In the genomic region with DNA sequence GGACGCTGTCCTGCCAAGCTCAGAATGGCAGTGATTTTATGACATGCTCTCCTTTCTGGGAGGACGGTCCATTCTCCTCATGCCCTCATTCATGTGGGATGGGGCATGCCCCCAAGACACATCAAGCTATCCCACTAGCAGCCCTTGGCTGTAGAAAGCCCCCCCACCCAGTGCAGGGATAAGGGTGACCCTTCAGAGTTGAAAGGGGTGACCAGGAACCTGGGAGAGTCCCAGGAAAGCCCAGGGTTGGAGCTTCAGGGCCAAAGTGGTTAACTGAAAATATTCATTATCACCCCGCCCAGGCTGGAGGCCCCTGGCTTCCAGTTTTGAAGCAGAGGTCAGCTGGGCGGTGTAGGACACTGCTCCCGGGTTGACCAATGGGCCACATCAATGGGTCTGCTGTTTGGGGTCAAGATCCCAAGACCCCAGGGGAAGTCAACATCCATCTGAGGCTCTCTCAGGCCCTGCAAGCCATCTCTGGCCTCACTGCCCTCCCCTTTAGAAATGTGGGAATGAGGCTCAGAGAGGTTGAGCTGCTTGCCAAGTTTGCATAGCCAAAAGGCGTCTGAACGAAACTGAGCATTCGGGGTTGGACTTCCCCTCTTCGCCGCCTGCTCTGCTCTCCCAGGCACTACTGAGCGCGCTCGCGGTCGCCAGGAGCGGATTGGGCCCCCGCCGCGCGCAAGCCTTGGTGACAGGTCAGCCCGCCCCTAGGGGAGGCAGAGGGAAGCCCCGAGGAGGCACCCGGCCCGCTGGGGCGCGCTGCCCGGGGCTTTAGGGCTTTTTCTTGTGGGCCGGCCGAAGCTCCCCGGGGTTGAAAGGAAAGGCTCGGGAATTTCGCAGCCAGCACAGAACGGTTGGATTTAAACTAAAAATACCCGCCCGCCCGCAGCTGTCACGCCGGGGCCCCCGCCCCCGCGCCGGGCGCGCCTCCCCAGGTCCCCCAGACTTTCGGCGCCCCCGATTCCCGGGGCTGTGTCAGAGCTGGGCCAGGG, we compare ENCODE assay signal across 8 cellular contexts. TPM values are rescaled to one million over a fixed set of nuclear protein-coding genes. Genes with fewer than 3 reads are reported as not detected.
DNase-seq lines count a peak whose midpoint lies in the region; ATAC-seq lines count a peak whose summit lies in the region.

No MANE protein-coding gene starts in this region.

- peak; percentile 83 for ATAC-seq in HG02798 (IDR thresholded peaks at IDR 0.05; ENCODE audit: poor library complexity, unreplicated experiment)
- ATAC-seq in memory B cell (ENCODE audit: low read depth): peak; percentile 88

- peaks cover 57% of the 10 kb centered on the region for H3K4me1 Mint-ChIP-seq in memory B cell

- peak overlapping the region; percentile 91 for H3K27ac Mint-ChIP-seq in memory B cell

- H3K4me3 Mint-ChIP-seq in memory B cell: peak overlapping the region; percentile 87

- peak; percentile 24 to 37 for DNase-seq in NCI-H187 (lab: John Stamatoyannopoulos, UW)
- no peak for DNase-seq in NCI-H187 treated with DMSO at 0.1 percent for 48 hours (lab: John Stamatoyannopoulos, UW)
- DNase-seq in NCI-H146 treated with DMSO at 0.1 percent for 48 hours (lab: John Stamatoyannopoulos, UW; ENCODE audit: unreplicated experiment): peak; percentile 1
- peak; percentile 90 for DNase-seq in activated CD4-positive, alpha-beta T cell treated with anti-CD3 and anti-CD28 coated beads for 48 hours
- peak; percentile 58 for DNase-seq in dermis blood vessel endothelial cell
- DNase-seq in memory B cell (ENCODE audit: low spot score in 2 of 2): peak; percentile 87 to 92
- DNase-seq in stimulated activated CD8-positive, alpha-beta memory T cell treated with anti-CD3 and anti-CD28 coated beads, Interleukin-15, amount 100 ng/mL, for 24 hours (ENCODE audit: low read depth): peak; percentile 62

- H3K36me3 Mint-ChIP-seq in memory B cell: peaks cover 9% of the 10 kb centered on the region

- no peaks in the 10 kb centered on the region for H3K27me3 Mint-ChIP-seq in memory B cell

- H3K9me3 Mint-ChIP-seq in memory B cell: no peaks in the 10 kb centered on the region

RNA-seq across cellular contexts. Expression of a gene that starts 0.6 kb away (rescaled TPM):
- total RNA-seq in dermis blood vessel endothelial cell: 15.5 and 33.6 TPM in 2 replicates

RNA-seq across cellular contexts. Expression of a gene that starts 19.0 kb away (rescaled TPM):
- total RNA-seq in dermis blood vessel endothelial cell: 50.2 and 56.9 TPM in 2 replicates
